Comparison of ENCODE assay signal across 8 cellular contexts in the genomic region with DNA sequence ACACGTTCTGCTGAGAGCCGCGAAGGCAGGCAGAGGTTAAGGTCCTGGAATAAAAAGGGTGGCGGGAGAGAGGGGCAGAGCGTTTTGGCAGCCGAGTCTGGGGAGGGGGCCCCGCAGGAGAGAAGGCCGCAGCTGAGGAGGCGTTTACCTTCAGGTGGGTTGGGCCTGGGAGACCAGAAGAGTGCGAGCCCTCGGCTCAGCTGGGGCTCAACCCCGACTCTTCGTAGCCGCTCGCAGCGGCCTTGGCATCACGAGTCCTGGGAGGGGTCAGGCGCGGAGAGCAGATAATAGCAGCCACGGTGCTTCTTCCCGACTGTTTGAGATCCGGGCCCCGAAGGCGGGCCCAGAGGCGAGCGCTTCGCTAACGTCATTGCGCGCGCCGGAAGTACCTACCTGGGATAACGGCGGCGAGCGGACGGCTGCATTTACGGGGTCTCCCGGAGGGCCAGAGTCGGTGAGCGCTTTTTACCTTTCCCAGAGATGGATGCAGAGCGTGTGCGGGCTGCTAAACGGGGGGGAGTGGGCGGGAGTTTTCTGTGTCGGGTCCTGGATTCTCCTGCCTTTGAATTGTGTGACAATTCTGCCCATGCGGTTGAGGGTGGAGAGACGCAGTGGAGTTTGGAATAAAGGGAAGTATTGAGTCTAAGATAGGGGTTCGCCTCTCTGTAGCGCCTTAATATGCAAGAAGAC. TPM values are rescaled to one million over a fixed set of nuclear protein-coding genes. Genes with fewer than 3 reads are reported as not detected.
DNase-seq lines count a peak whose midpoint lies in the region; FAIRE-seq and TF ChIP-seq lines count a peak whose summit lies in the region.

A gene with protein sequence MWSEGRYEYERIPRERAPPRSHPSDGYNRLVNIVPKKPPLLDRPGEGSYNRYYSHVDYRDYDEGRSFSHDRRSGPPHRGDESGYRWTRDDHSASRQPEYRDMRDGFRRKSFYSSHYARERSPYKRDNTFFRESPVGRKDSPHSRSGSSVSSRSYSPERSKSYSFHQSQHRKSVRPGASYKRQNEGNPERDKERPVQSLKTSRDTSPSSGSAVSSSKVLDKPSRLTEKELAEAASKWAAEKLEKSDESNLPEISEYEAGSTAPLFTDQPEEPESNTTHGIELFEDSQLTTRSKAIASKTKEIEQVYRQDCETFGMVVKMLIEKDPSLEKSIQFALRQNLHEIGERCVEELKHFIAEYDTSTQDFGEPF (plus strand): TSS at position 392 of the 690 bp plus-strand sequence. CDS start 9,736 bp downstream, outside the sequence.
A gene with protein sequence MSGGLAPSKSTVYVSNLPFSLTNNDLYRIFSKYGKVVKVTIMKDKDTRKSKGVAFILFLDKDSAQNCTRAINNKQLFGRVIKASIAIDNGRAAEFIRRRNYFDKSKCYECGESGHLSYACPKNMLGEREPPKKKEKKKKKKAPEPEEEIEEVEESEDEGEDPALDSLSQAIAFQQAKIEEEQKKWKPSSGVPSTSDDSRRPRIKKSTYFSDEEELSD (minus strand): TSS at position 319 of the 690 bp plus-strand sequence. CDS start 1,992 bp downstream, outside the sequence.

- H2BK12ac ChIP-seq in neuronal stem cell (ENCODE audit: low read length): no peak within 1 kb of the TSS

- H3K23ac ChIP-seq in neuronal stem cell (ENCODE audit: low read depth, low read length, poor library complexity): peak within 1 kb of the TSS; percentile 5

- H2BK15ac ChIP-seq in neuronal stem cell (ENCODE audit: low read length): no peak within 1 kb of the TSS

- peak; percentile 57 for FAIRE-seq in H54 (lab: Jason Lieb, UNC)
- no peak for FAIRE-seq in frontal cortex (lab: Jason Lieb, UNC)

- H2AFZ ChIP-seq in neuronal stem cell (ENCODE audit: low read length): peak within 1 kb of the TSS; percentile 97

- H2BK120ac ChIP-seq in neuronal stem cell (ENCODE audit: low read depth, low read length): no peak within 1 kb of the TSS

- peak within 1 kb of the TSS; percentile 70 for H3K4me2 ChIP-seq in neuronal stem cell (ENCODE audit: insufficient read depth, low read length, poor library complexity, severe bottlenecking)

- WGBS in neuronal stem cell (ENCODE audit: extremely low coverage in 2 of 2, insufficient read length in 2 of 2, insufficient replicate concordance in 1 of 2), 2 donors: no CpG with 5 or more reads among the region's 50 CpGs

- H3K4me3 ChIP-seq in SJCRH30 (peak within 1 kb of the TSS; percentile 79), neuronal stem cell (ENCODE audit: low read length in 2 of 2) (peak within 1 kb of the TSS; percentile 80 to 88)

- peak within 1 kb of the TSS; percentile 79 for H3K27ac ChIP-seq in SJCRH30
- peak within 1 kb of the TSS; percentile 90 for H3K27ac ChIP-seq in neuronal stem cell (replicated peaks; ENCODE audit: low read length)

- peak within 1 kb of the TSS; percentile 31 for H3K18ac ChIP-seq in neuronal stem cell (ENCODE audit: low read length)

- H3K9ac ChIP-seq in ES-I3 (ENCODE audit: low read depth, low read length) (peak within 1 kb of the TSS; percentile 88), neuronal stem cell (ENCODE audit: low read depth, low read length, poor library complexity) (peak within 1 kb of the TSS; percentile 87)

- DNase-seq in H54 (ENCODE audit: insufficient read length, low spot score) (peak; percentile 76), LoVo (ENCODE audit: low spot score) (peak; percentile 94), SJCRH30 (peak; percentile 90 to 92), frontal cortex (ENCODE audit: low spot score in 2 of 2) (peak; percentile 45 to 70), neuronal stem cell (ENCODE audit: low spot score) (peak; percentile 75)
- DNase-seq in activated gamma-delta T cell treated with anti-CD3 and anti-CD28 coated beads, Interleukin-2, amount 50 U/mL, for 16 hours (ENCODE audit: low read depth): peak; percentile 56

- no peak within 1 kb of the TSS for H3K4ac ChIP-seq in neuronal stem cell (ENCODE audit: low read length)

- H2AK5ac ChIP-seq in neuronal stem cell (ENCODE audit: low read depth, low read length): no peak within 1 kb of the TSS

- H3K36me3 ChIP-seq in ES-I3 (ENCODE audit: insufficient read depth, low read length): no peaks in the 10 kb centered on the region; the same call in 1 of the 2 replicates
- peaks cover 14% of the 10 kb centered on the region for H3K36me3 ChIP-seq in SJCRH30
- H3K36me3 ChIP-seq in neuronal stem cell (replicated peaks in 1 of 2; ENCODE audit: control insufficient read depth in 2 of 2, insufficient read depth in 2 of 2, low read length in 2 of 2): peaks cover 2 to 50% of the 10 kb centered on the region in 2 donors

- no peak within 1 kb of the TSS for H4K8ac ChIP-seq in neuronal stem cell (ENCODE audit: low read depth, low read length)

- H3K14ac ChIP-seq in neuronal stem cell (ENCODE audit: low read length): no peak within 1 kb of the TSS

- no peaks in the 10 kb centered on the region for H3K27me3 ChIP-seq in SJCRH30
- no peaks in the 10 kb centered on the region for H3K27me3 ChIP-seq in neuronal stem cell (ENCODE audit: control insufficient read depth in 3 of 3, insufficient read depth in 3 of 3, low read depth in 1 of 3, low read length in 3 of 3)

- TF ChIP-seq POLR2A in H54 (IDR thresholded peaks at IDR 0.05; ENCODE audit: low read depth, low read length): peak; percentile 47; the same call in 1 of the 2 replicates

- no peaks in the 10 kb centered on the region for H3K9me3 ChIP-seq in ES-I3 (ENCODE audit: control insufficient read depth, insufficient read depth, low read length)
- no peaks in the 10 kb centered on the region for H3K9me3 ChIP-seq in SJCRH30 (replicated peaks)
- no peaks in the 10 kb centered on the region for H3K9me3 ChIP-seq in neuronal stem cell (replicated peaks in 1 of 2; ENCODE audit: control insufficient read depth in 2 of 2, insufficient read depth in 1 of 2, low read depth in 1 of 2, low read length in 2 of 2)

- TF ChIP-seq CTCF in subcutaneous adipose tissue (IDR thresholded peaks at IDR 0.05; ENCODE audit: low read depth): no peak

- no peaks in the 10 kb centered on the region for H3K79me1 ChIP-seq in neuronal stem cell (ENCODE audit: low read depth, low read length)

- no peak within 1 kb of the TSS for H4K91ac ChIP-seq in neuronal stem cell (ENCODE audit: low read depth, low read length, poor library complexity)

- H2BK5ac ChIP-seq in neuronal stem cell (ENCODE audit: low read length): no peak within 1 kb of the TSS

- peaks cover 8% of the 10 kb centered on the region for H3K4me1 ChIP-seq in ES-I3 (ENCODE audit: insufficient read depth, low read length)
- peaks cover 14% of the 10 kb centered on the region for H3K4me1 ChIP-seq in SJCRH30
- H3K4me1 ChIP-seq in neuronal stem cell (ENCODE audit: control insufficient read depth in 2 of 2, insufficient read depth in 1 of 2, low read depth in 1 of 2, low read length in 2 of 2): peaks cover 6 to 13% of the 10 kb centered on the region in 2 donors

RNA-seq across cellular contexts. Expression of the first gene that starts in this region (rescaled TPM):
- 117 and 118 TPM in 2 replicates for total RNA-seq in SJCRH30 (2014; rRNA removed; shearing (Covaris generic))
- 82.3 TPM for total RNA-seq in frontal cortex
- 81.6 TPM for polyA plus RNA-seq in neuronal stem cell (2013, experiment 1 of 2)
- polyA plus RNA-seq in neuronal stem cell (2013, experiment 2 of 2): 84.1 TPM
- 10 to 100 TPM; 48.0 to 63.9 (median 52.2) TPM for total RNA-seq in subcutaneous adipose tissue

RNA-seq across cellular contexts. Expression of the second gene that starts in this region (rescaled TPM):
- 68.0 and 73.7 TPM in 2 replicates for total RNA-seq in SJCRH30 (2014; rRNA removed; shearing (Covaris generic))
- total RNA-seq in frontal cortex (24.9 TPM), subcutaneous adipose tissue (10 to 100 TPM; 30.4 to 57.2 (median 36.0) TPM)
- polyA plus RNA-seq in neuronal stem cell (2013, experiment 1 of 2): 183 TPM
- polyA plus RNA-seq in neuronal stem cell (2013, experiment 2 of 2): 190 TPM

Comparison
In these comparisons a context has a peak if more than half of its experiments do, and no peak if none do; other contexts are left out.
1. Peak in every context shown above with its lines: DNase-seq, H3K4me3 ChIP-seq and H3K27ac ChIP-seq.